In the genomic region with DNA sequence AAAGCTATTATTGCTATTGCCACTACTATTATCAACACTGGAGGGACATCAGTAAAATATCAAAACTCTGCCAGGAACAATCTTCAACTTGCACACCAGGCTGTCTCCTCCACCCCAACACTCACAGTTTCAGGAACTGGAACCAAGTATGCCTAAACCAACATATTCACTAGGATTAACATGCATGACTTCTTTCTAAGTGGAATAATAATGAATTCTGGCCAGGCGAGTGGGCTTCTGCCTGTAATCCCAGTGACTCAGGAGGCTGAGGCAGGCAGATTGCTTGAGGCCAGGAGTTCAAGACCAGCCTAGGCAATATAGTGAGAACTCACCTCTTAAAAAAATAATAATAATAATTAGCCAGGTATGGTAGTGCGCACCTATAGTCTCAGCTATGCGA, we compare ENCODE assay signal across 32 cellular contexts. TPM values are rescaled to one million over a fixed set of nuclear protein-coding genes. Genes with fewer than 3 reads are reported as not detected.
"Had no signal": no experiment of that assay in that cellular context is flagged by ENCODE, and none has a peak within 500 bp of the region (broad histone marks: within the 10 kb centered on the region; RNA-seq: fewer than 3 reads in every experiment).

No MANE protein-coding gene starts in this region.

- H3K4me1 ChIP-seq: adrenal gland, body of pancreas, esophagus muscularis mucosa, foreskin keratinocyte, gastrocnemius medialis, heart right ventricle had no signal

- H3K27me3 ChIP-seq: body of pancreas, foreskin keratinocyte, gastrocnemius medialis, heart right ventricle had no signal

- ATAC-seq: activated CD4-positive, CD25-positive, alpha-beta regulatory T cell treated with anti-CD3 and anti-CD28 coated beads, Interleukin-2, amount 50 U/mL, for 24 hours; activated CD8-positive, alpha-beta T cell treated with anti-CD3 and anti-CD28 coated beads for 36 hours; activated naive CD8-positive, alpha-beta T cell treated with anti-CD3 and anti-CD28 coated beads, Interleukin-2, amount 50 U/mL, for 24 hours; activated T-cell treated with anti-CD3 and anti-CD28 coated beads, Interleukin-2, amount 50 U/mL, for 4 hours; activated T-helper 17 cell treated with anti-CD3 and anti-CD28 coated beads, Interleukin-2, amount 50 U/mL, for 72 hours; body of pancreas; effector memory CD8-positive, alpha-beta T cell; foreskin keratinocyte; gastrocnemius medialis; heart right ventricle had no signal

- H3K36me3 ChIP-seq: adrenal gland, esophagus muscularis mucosa, gastrocnemius medialis, heart right ventricle, WERI-Rb-1 had no signal

- DNase-seq: activated B cell treated with CpG ODN at 0.5 μM for 24 hours; activated CD4-positive, alpha-beta T cell treated with anti-CD3 and anti-CD28 coated beads for 48 hours; activated CD4-positive, alpha-beta T cell treated with anti-CD3 and anti-CD28 coated beads, Interleukin-2, amount 50 U/mL, for 1 hour; activated CD4-positive, alpha-beta T cell treated with anti-CD3 and anti-CD28 coated beads, Interleukin-2, amount 50 U/mL, for 48 hours; activated CD8-positive, alpha-beta memory T cell treated with anti-CD3 and anti-CD28 coated beads for 24 hours; activated CD8-positive, alpha-beta T cell treated with anti-CD3 and anti-CD28 coated beads for 36 hours; activated effector memory CD4-positive, alpha-beta T cell treated with Interleukin-2 at 50 U/mL for 16 hours; activated gamma-delta T cell treated with Interleukin-2 at 50 U/mL for 16 hours; activated naive CD4-positive, alpha-beta T cell treated with Interleukin-2 at 50 U/mL for 16 hours; activated naive CD8-positive, alpha-beta T cell treated with anti-CD3 and anti-CD28 coated beads for 36 hours; activated naive CD8-positive, alpha-beta T cell treated with anti-CD3 and anti-CD28 coated beads, Interleukin-2, amount 50 U/mL, for 24 hours; activated T-cell treated with anti-CD3 and anti-CD28 coated beads, Interleukin-2, amount 50 U/mL, for 4 hours; adrenal gland; amygdala; aorta; body of pancreas; caudate nucleus; cortex of kidney; dermis blood vessel endothelial cell; effector CD4-positive, alpha-beta T cell; effector memory CD8-positive, alpha-beta T cell; erythroblast; foreskin keratinocyte; gastrocnemius medialis; heart right ventricle; hippocampal formation; T1000; WERI-Rb-1 had no signal

- H3K27ac ChIP-seq: adrenal gland, body of pancreas, esophagus muscularis mucosa, foreskin keratinocyte, gastrocnemius medialis, heart right ventricle, WERI-Rb-1 had no signal

- H3K4me3 ChIP-seq: adrenal gland, body of pancreas, esophagus muscularis mucosa, gastrocnemius medialis, heart right ventricle had no signal

- H3K9me3 ChIP-seq: adrenal gland, body of pancreas, esophagus muscularis mucosa, gastrocnemius medialis, heart right ventricle had no signal

RNA-seq across cellular contexts. Expression of gene TBX5, which starts 58.1 kb away (rescaled TPM):
- total RNA-seq: activated B cell treated with CpG ODN at 0.5 μM for 24 hours; activated CD8-positive, alpha-beta T cell treated with anti-CD3 and anti-CD28 coated beads for 36 hours; activated naive CD8-positive, alpha-beta T cell treated with anti-CD3 and anti-CD28 coated beads for 36 hours; activated T-cell treated with anti-CD3 and anti-CD28 coated beads, Interleukin-2, amount 50 U/mL, for 4 hours; activated T-helper 17 cell treated with anti-CD3 and anti-CD28 coated beads, Interleukin-2, amount 50 U/mL, for 72 hours; body of pancreas; chondrocyte; dermis blood vessel endothelial cell; foreskin keratinocyte; gastrocnemius medialis had no signal
- polyA plus RNA-seq: foreskin keratinocyte had no signal
